In the genomic region with DNA sequence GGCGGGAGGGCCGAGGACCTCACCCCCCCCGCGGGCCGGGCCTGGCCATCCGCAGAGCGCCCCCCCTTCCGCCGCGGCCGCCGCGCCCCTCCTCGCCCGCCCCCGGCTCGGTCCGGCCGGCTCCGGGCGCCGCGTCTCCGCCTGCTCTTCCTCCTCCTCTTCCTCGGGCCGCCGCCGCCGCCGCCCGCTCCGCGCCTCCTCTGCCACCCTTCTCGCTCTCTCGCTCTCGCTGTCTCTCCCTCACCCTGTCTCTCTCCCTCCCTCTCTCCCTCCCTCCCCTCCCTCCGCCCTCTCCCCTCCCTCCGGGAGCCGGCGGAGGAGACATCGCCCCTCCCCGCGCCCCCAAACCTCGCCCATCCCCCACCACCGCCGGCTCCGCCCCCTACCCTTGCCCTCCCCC, we compare ENCODE assay signal across 1 cellular context.
TF ChIP-seq lines count a peak whose summit lies in the region.

A gene (minus strand): TSS at position 237 of the 400 bp plus-strand sequence. CDS start 2,883 bp downstream, outside the sequence.

TF ChIP-seq in K562, 482 proteins besides CTCF, POLR2A, EP300 and RAD21:
- TF ChIP-seq ZBTB7A (IDR thresholded peaks at IDR 0.05; ENCODE audit: borderline replicate concordance, control insufficient read depth, low read depth, low read length), result 0 out of 2 replicates have a peak, but pooled peaks have one; percentile 46
- TF ChIP-seq HMGN3 (IDR thresholded peaks at IDR 0.05; ENCODE audit: borderline replicate concordance, extremely low read depth, insufficient read length, low read depth, low read length), result no peak
- no peak for TF ChIP-seq HDAC2 (IDR thresholded peaks at IDR 0.05)
- no peak for TF ChIP-seq SP1 (CRISPR knock-in tag; IDR thresholded peaks at IDR 0.05)
- TF ChIP-seq ZNF23 (CRISPR knock-in tag; IDR thresholded peaks at IDR 0.05), result no peak
- TF ChIP-seq, protein P1, sequence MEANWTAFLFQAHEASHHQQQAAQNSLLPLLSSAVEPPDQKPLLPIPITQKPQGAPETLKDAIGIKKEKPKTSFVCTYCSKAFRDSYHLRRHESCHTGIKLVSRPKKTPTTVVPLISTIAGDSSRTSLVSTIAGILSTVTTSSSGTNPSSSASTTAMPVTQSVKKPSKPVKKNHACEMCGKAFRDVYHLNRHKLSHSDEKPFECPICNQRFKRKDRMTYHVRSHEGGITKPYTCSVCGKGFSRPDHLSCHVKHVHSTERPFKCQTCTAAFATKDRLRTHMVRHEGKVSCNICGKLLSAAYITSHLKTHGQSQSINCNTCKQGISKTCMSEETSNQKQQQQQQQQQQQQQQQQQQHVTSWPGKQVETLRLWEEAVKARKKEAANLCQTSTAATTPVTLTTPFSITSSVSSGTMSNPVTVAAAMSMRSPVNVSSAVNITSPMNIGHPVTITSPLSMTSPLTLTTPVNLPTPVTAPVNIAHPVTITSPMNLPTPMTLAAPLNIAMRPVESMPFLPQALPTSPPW (CRISPR knock-in tag; IDR thresholded peaks at IDR 0.05), result peak; percentile 67
- TF ChIP-seq, protein P2, sequence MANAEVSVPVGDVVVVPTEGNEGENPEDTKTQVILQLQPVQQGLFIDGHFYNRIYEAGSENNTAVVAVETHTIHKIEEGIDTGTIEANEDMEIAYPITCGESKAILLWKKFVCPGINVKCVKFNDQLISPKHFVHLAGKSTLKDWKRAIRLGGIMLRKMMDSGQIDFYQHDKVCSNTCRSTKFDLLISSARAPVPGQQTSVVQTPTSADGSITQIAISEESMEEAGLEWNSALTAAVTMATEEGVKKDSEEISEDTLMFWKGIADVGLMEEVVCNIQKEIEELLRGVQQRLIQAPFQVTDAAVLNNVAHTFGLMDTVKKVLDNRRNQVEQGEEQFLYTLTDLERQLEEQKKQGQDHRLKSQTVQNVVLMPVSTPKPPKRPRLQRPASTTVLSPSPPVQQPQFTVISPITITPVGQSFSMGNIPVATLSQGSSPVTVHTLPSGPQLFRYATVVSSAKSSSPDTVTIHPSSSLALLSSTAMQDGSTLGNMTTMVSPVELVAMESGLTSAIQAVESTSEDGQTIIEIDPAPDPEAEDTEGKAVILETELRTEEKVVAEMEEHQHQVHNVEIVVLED (CRISPR knock-in tag; IDR thresholded peaks at IDR 0.05), result no peak
- TF ChIP-seq, protein P3, sequence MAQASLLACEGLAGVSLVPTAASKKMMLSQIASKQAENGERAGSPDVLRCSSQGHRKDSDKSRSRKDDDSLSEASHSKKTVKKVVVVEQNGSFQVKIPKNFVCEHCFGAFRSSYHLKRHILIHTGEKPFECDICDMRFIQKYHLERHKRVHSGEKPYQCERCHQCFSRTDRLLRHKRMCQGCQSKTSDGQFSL (CRISPR knock-in tag; IDR thresholded peaks at IDR 0.05), result no peak
- TF ChIP-seq, protein P3 (tag; IDR thresholded peaks at IDR 0.05), result peak in 1 of 2 experiments; percentile 19; a peak in 1 of 4 replicates
- no peak for TF ChIP-seq ARID1B (IDR thresholded peaks at IDR 0.05)
- TF ChIP-seq RBFOX2 (IDR thresholded peaks at IDR 0.05; ENCODE audit: low read depth, low read length), result no peak
- no peak for TF ChIP-seq ZFX (CRISPR knock-in tag; IDR thresholded peaks at IDR 0.05)
- no peak for TF ChIP-seq RFX5 (IDR thresholded peaks at IDR 0.05; ENCODE audit: low read depth, low read length)
- no peak for TF ChIP-seq U2AF1 (optimal IDR thresholded peaks at IDR 0.05; ENCODE audit: low read depth, low read length)
- TF ChIP-seq, protein P4, sequence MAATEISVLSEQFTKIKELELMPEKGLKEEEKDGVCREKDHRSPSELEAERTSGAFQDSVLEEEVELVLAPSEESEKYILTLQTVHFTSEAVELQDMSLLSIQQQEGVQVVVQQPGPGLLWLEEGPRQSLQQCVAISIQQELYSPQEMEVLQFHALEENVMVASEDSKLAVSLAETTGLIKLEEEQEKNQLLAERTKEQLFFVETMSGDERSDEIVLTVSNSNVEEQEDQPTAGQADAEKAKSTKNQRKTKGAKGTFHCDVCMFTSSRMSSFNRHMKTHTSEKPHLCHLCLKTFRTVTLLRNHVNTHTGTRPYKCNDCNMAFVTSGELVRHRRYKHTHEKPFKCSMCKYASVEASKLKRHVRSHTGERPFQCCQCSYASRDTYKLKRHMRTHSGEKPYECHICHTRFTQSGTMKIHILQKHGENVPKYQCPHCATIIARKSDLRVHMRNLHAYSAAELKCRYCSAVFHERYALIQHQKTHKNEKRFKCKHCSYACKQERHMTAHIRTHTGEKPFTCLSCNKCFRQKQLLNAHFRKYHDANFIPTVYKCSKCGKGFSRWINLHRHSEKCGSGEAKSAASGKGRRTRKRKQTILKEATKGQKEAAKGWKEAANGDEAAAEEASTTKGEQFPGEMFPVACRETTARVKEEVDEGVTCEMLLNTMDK (IDR thresholded peaks at IDR 0.05; ENCODE audit: borderline replicate concordance, insufficient read depth, low read depth, low read length, poor library complexity, severe bottlenecking), result no peak
- TF ChIP-seq ZNF551 (CRISPR knock-in tag; IDR thresholded peaks at IDR 0.05), result no peak
